1 cellular context compared by ENCODE assay signal in genomic region chr10:95561200-95562177, GRCh38.
A peak's percentile ranks its signal among the peaks of the same experiment; 100 is the strongest.
TF ChIP-seq lines count a peak whose summit lies in the region.

Gene SORBS1, minus strand, starts transcription at chr10:95561371. Its CDS starts 120,236 bp downstream, at chr10:95441135.

TF ChIP-seq in HepG2, 621 proteins besides CTCF, POLR2A, EP300 and RAD21 (continued from another document and continues in another):
- TF ChIP-seq SKIL (CRISPR knock-in tag; IDR thresholded peaks at IDR 0.05; ENCODE audit: borderline replicate concordance): no peak
- peak; percentile 61 for TF ChIP-seq ZNF770 (CRISPR knock-in tag; IDR thresholded peaks at IDR 0.05)
- TF ChIP-seq GPBP1L1 (CRISPR knock-in tag; IDR thresholded peaks at IDR 0.05): no peak
- no peak for TF ChIP-seq ZNF616 (CRISPR knock-in tag; IDR thresholded peaks at IDR 0.05; ENCODE audit: low read depth)
- no peak for TF ChIP-seq IRF1 (CRISPR knock-in tag; IDR thresholded peaks at IDR 0.05; ENCODE audit: low read depth)
- no peak for TF ChIP-seq KDM4B (CRISPR knock-in tag; IDR thresholded peaks at IDR 0.05)
- no peak for TF ChIP-seq HOXA5 (CRISPR knock-in tag; IDR thresholded peaks at IDR 0.05)
- TF ChIP-seq PATZ1 (CRISPR knock-in tag; IDR thresholded peaks at IDR 0.05): no peak; the same call in 1 of the 2 replicates
- TF ChIP-seq ZGPAT (CRISPR knock-in tag; IDR thresholded peaks at IDR 0.05): peak; percentile 61; the same call in 1 of the 2 replicates
- TF ChIP-seq ATAD3A (CRISPR knock-in tag; IDR thresholded peaks at IDR 0.05): no peak
- no peak for TF ChIP-seq ZNF710 (CRISPR knock-in tag; IDR thresholded peaks at IDR 0.05; ENCODE audit: borderline replicate concordance)
- no peak for TF ChIP-seq SIX1 (CRISPR knock-in tag; IDR thresholded peaks at IDR 0.05; ENCODE audit: borderline replicate concordance)
- no peak for TF ChIP-seq ZIK1 (CRISPR knock-in tag; IDR thresholded peaks at IDR 0.05; ENCODE audit: borderline replicate concordance, low read depth)
- TF ChIP-seq PBX3 (CRISPR knock-in tag; IDR thresholded peaks at IDR 0.05; ENCODE audit: borderline replicate concordance): no peak
- no peak for TF ChIP-seq TFE3 (CRISPR knock-in tag; IDR thresholded peaks at IDR 0.05)
- no peak for TF ChIP-seq NRL (CRISPR knock-in tag; IDR thresholded peaks at IDR 0.05; ENCODE audit: borderline replicate concordance)
- no peak for TF ChIP-seq JDP2 (CRISPR knock-in tag; IDR thresholded peaks at IDR 0.05; ENCODE audit: borderline replicate concordance)
- peak; percentile 77; the same call in 1 of the 2 replicates for TF ChIP-seq SP4 (CRISPR knock-in tag; IDR thresholded peaks at IDR 0.05)
- no peak for TF ChIP-seq PLRG1 (conservative IDR thresholded peaks at IDR 0.05)
- TF ChIP-seq ZBTB46 (CRISPR knock-in tag; IDR thresholded peaks at IDR 0.05; ENCODE audit: borderline replicate concordance): no peak
- peak; percentile 25; the same call in 1 of the 2 replicates for TF ChIP-seq SPEN (CRISPR knock-in tag; IDR thresholded peaks at IDR 0.05; ENCODE audit: low read depth)
- peak; percentile 61 for TF ChIP-seq TFDP2 (CRISPR knock-in tag; IDR thresholded peaks at IDR 0.05)
- TF ChIP-seq MLXIP (CRISPR knock-in tag; IDR thresholded peaks at IDR 0.05; ENCODE audit: borderline replicate concordance): no peak
- no peak for TF ChIP-seq ZKSCAN5 (CRISPR knock-in tag; IDR thresholded peaks at IDR 0.05)
- no peak for TF ChIP-seq MBD4 (IDR thresholded peaks at IDR 0.05; ENCODE audit: borderline replicate concordance, low read length)
- no peak for TF ChIP-seq GTF3A (CRISPR knock-in tag; conservative IDR thresholded peaks at IDR 0.05)
- no peak for TF ChIP-seq ZNF451 (CRISPR knock-in tag; IDR thresholded peaks at IDR 0.05)
- TF ChIP-seq ZNF121 (CRISPR knock-in tag; IDR thresholded peaks at IDR 0.05): 0 out of 2 replicates have a peak, but pooled peaks have one; percentile 45
- TF ChIP-seq ZNF577 (CRISPR knock-in tag; IDR thresholded peaks at IDR 0.05; ENCODE audit: borderline replicate concordance, low read depth): no peak
- no peak for TF ChIP-seq KLF12 (CRISPR knock-in tag; IDR thresholded peaks at IDR 0.05; ENCODE audit: borderline replicate concordance)
